In genomic region chr15:29685156-29686078, GRCh38 we compare ENCODE assay signal across 17 cellular contexts.
DNase-seq lines count a peak whose midpoint lies in the region; ATAC-seq and TF ChIP-seq lines count a peak whose summit lies in the region.
"Had no signal": no experiment of that assay in that cellular context is flagged by ENCODE, and none has a peak within 500 bp of the region (broad histone marks: within the 10 kb centered on the region; RNA-seq: fewer than 3 reads in every experiment).

No MANE protein-coding gene starts in this region.

- no peak overlapping the region for H3K9ac ChIP-seq in mammary epithelial cell (ENCODE audit: insufficient read depth, low read length)

- peaks cover 38% of the 10 kb centered on the region for H3K4me1 Mint-ChIP-seq in glutamatergic neuron (ENCODE audit: low read depth, unreplicated experiment)
- H3K4me1 Mint-ChIP-seq in effector memory CD8-positive, alpha-beta T cell (ENCODE audit: low read depth in 2 of 2): no peaks in the 10 kb centered on the region
- H3K4me1 Mint-ChIP-seq: central memory CD8-positive, alpha-beta T cell had no signal

- H3K4me3 ChIP-seq in mammary epithelial cell (replicated peaks in 1 of 3; ENCODE audit: insufficient read depth in 1 of 3, low read depth in 2 of 3, low read length in 3 of 3) (no peak overlapping the region), breast epithelium (no peak overlapping the region), H7 (ENCODE audit: insufficient read depth, low read depth, low read length) (no peak overlapping the region)
- H3K4me3 ChIP-seq: lower lobe of right lung, SJSA1, spleen had no signal

- no peak for TF ChIP-seq POLR2A in breast epithelium (IDR thresholded peaks at IDR 0.05)

- peaks cover 38% of the 10 kb centered on the region for H3K9me3 Mint-ChIP-seq in glutamatergic neuron (ENCODE audit: unreplicated experiment)
- H3K9me3 Mint-ChIP-seq in effector memory CD8-positive, alpha-beta T cell: no peaks in the 10 kb centered on the region

- ATAC-seq in effector memory CD8-positive, alpha-beta T cell (replicated peaks): no peak
- ATAC-seq: lower lobe of right lung had no signal

- H3K4me1 ChIP-seq in mammary epithelial cell (ENCODE audit: insufficient read depth, low read length): peaks cover 8% of the 10 kb centered on the region
- no peaks in the 10 kb centered on the region for H3K4me1 ChIP-seq in breast epithelium
- H3K4me1 ChIP-seq: lower lobe of right lung, spleen had no signal

- H3K27me3 ChIP-seq in mammary epithelial cell (ENCODE audit: insufficient read depth, low read length) (no peaks in the 10 kb centered on the region), breast epithelium (no peaks in the 10 kb centered on the region), H7 (ENCODE audit: control insufficient read depth, insufficient read depth, low read length) (no peaks in the 10 kb centered on the region)
- H3K27me3 ChIP-seq: neutrophil, SJSA1 had no signal

- no peak overlapping the region for H3K4me2 ChIP-seq in mammary epithelial cell (ENCODE audit: insufficient read depth, low read depth, low read length)

- POLR2A ChIA-PET in HEK293T (lab: Yijun Ruan, JAX): no interaction called here

- TF ChIP-seq CTCF in mammary epithelial cell (conservative IDR thresholded peaks at IDR 0.05 in 1 of 2, IDR thresholded peaks at IDR 0.05 in 1 of 2; ENCODE audit: extremely low read depth in 1 of 2, insufficient read depth in 1 of 2, low read depth in 1 of 2, low read length in 2 of 2): no peak
- TF ChIP-seq CTCF in breast epithelium (IDR thresholded peaks at IDR 0.05): no peak
- no peak for TF ChIP-seq CTCF in glutamatergic neuron (IDR thresholded peaks at IDR 0.05; ENCODE audit: partially characterized antibody, unreplicated experiment)

- H3K36me3 ChIP-seq in mammary epithelial cell (ENCODE audit: insufficient read depth, low read length) (no peaks in the 10 kb centered on the region), breast epithelium (no peaks in the 10 kb centered on the region), H7 (replicated peaks; ENCODE audit: control insufficient read depth, insufficient read depth, low read length) (no peaks in the 10 kb centered on the region)
- H3K36me3 ChIP-seq: lower lobe of right lung, neutrophil, SJSA1, spleen had no signal

- H3K36me3 Mint-ChIP-seq in glutamatergic neuron (ENCODE audit: unreplicated experiment): peaks cover 4% of the 10 kb centered on the region
- no peaks in the 10 kb centered on the region for H3K36me3 Mint-ChIP-seq in effector memory CD8-positive, alpha-beta T cell (ENCODE audit: insufficient read depth)

- no TSS peak for BruUV-seq in mammary epithelial cell (replicated peaks; lab: Mats Ljungman, UMichigan)

- dilution Hi-C loops in mammary epithelial cell (cut with HindIII; ENCODE audit: low sequenced_read_pairs): no loop called here

- no peaks in the 10 kb centered on the region for H3K79me2 ChIP-seq in mammary epithelial cell (ENCODE audit: insufficient read depth, low read length)

- H4K20me1 ChIP-seq in mammary epithelial cell (ENCODE audit: insufficient read depth, low read length): no peaks in the 10 kb centered on the region

- CTCF ChIA-PET in mammary epithelial cell (lab: Charles Lee; ENCODE audit: low non-redundant PET) (no interaction called here), HEK293T (lab: Yijun Ruan, JAX) (no interaction called here)

- H3K9me3 ChIP-seq in mammary epithelial cell (replicated peaks; ENCODE audit: insufficient read depth, low read length) (no peaks in the 10 kb centered on the region), breast epithelium (no peaks in the 10 kb centered on the region)
- H3K9me3 ChIP-seq: lower lobe of right lung, neutrophil, SJSA1, spleen had no signal

- DNase-seq in mammary epithelial cell: peak; percentile 31
- no peak for DNase-seq in breast epithelium (ENCODE audit: low spot score in 2 of 2)
- DNase-seq in amniotic epithelial cell (ENCODE audit: low read depth): peak; percentile 64
- DNase-seq in glutamatergic neuron: no peak
- DNase-seq in effector memory CD8-positive, alpha-beta T cell: no peak
- no peak for DNase-seq in GOT3 (lab: John Stamatoyannopoulos, UW)
- DNase-seq in HEK293T (ENCODE audit: extremely low spot score): no peak
- no peak for DNase-seq in H7
- DNase-seq: activated naive CD4-positive, alpha-beta T cell treated with Interleukin-2 at 50 U/mL for 16 hours; KG1; lower lobe of right lung; NCI-H146; NCI-H526 treated with DMSO at 0.1 percent for 48 hours; spleen had no signal

- H2AFZ ChIP-seq in mammary epithelial cell (ENCODE audit: low read depth, low read length): peak overlapping the region; percentile 18

- in situ Hi-C loops in mammary epithelial cell (cut with MboI; ENCODE audit: low sequenced_read_pairs in 2 of 2): no loop called here

- H3K4me3 Mint-ChIP-seq in glutamatergic neuron (ENCODE audit: unreplicated experiment): no peak overlapping the region
- H3K4me3 Mint-ChIP-seq in effector memory CD8-positive, alpha-beta T cell: no peak overlapping the region
- H3K4me3 Mint-ChIP-seq: central memory CD8-positive, alpha-beta T cell had no signal

- peak overlapping the region; percentile 64 for H3K27ac Mint-ChIP-seq in glutamatergic neuron (ENCODE audit: unreplicated experiment)
- H3K27ac Mint-ChIP-seq in effector memory CD8-positive, alpha-beta T cell: no peak overlapping the region

- H3K27me3 Mint-ChIP-seq in glutamatergic neuron (ENCODE audit: unreplicated experiment): peaks cover 17% of the 10 kb centered on the region
- peaks cover 0 to 5% of the 10 kb centered on the region in 2 donors for H3K27me3 Mint-ChIP-seq in effector memory CD8-positive, alpha-beta T cell

- WGBS in mammary epithelial cell (ENCODE audit: low coverage, missing lambda C conversion rate): 72% methylated on average over 13 of the region's 20 CpGs

- no peak overlapping the region for H3K27ac ChIP-seq in mammary epithelial cell (ENCODE audit: insufficient read depth, low read depth, low read length)
- H3K27ac ChIP-seq in breast epithelium: no peak overlapping the region
- H3K27ac ChIP-seq: lower lobe of right lung, neutrophil, SJSA1, spleen had no signal

- intact Hi-C loops in mammary epithelial cell (cut with micrococcal nuclease): no loop called here
- intact Hi-C loops in breast epithelium (cut with DNase I; ENCODE audit: low total_unique reads): no loop called here

TF ChIP-seq in HEK293T, 16 proteins besides CTCF, POLR2A, EP300 and RAD21:
- TF ChIP-seq TARDBP (IDR thresholded peaks at IDR 0.05): no peak

Comparison
In these comparisons a context has a peak if more than half of its experiments do, and no peak if none do; other contexts are left out.
1. DNase-seq: peak in mammary epithelial cell (single experiment) and amniotic epithelial cell (single experiment); none in breast epithelium (0 of 2), glutamatergic neuron (single experiment), effector memory CD8-positive, alpha-beta T cell (0 of 3), GOT3 (single experiment), HEK293T (single experiment) and H7 (single experiment).